In genomic region chr2:71562518-71562917, GRCh38 we compare ENCODE assay signal across 19 cellular contexts.
DNase-seq lines count a peak whose midpoint lies in the region; TF ChIP-seq lines count a peak whose summit lies in the region.
"Had no signal": no experiment of that assay in that cellular context is flagged by ENCODE, and none has a peak within 500 bp of the region (broad histone marks: within the 10 kb centered on the region; RNA-seq: fewer than 3 reads in every experiment).

No MANE protein-coding gene starts in this region.

- H3K27me3 Mint-ChIP-seq in endothelial cell (ENCODE audit: unreplicated experiment) = peaks cover 39% of the 10 kb centered on the region
- H3K27me3 Mint-ChIP-seq: CD4-positive, alpha-beta T cell had no signal

- H3K27ac Mint-ChIP-seq in endothelial cell (ENCODE audit: unreplicated experiment) = no peak overlapping the region
- H3K27ac Mint-ChIP-seq: CD4-positive, alpha-beta T cell had no signal

- peaks cover 35% of the 10 kb centered on the region for H3K36me3 Mint-ChIP-seq in endothelial cell (ENCODE audit: low read depth, unreplicated experiment)

- H3K79me1 ChIP-seq in trophoblast cell (ENCODE audit: low read length) = no peaks in the 10 kb centered on the region

- H2BK120ac ChIP-seq in trophoblast cell (ENCODE audit: insufficient read depth, low read length, poor library complexity) = no peak overlapping the region

- H4K91ac ChIP-seq in trophoblast cell (ENCODE audit: low read depth, low read length) = no peak overlapping the region

- H3K9me3 Mint-ChIP-seq in endothelial cell (ENCODE audit: unreplicated experiment) = no peaks in the 10 kb centered on the region
- H3K9me3 Mint-ChIP-seq: CD4-positive, alpha-beta T cell had no signal

- H3K4ac ChIP-seq in trophoblast cell (ENCODE audit: low read depth, low read length) = no peak overlapping the region

- no peak overlapping the region for H2BK12ac ChIP-seq in trophoblast cell (ENCODE audit: low read length)

- H3K4me1 Mint-ChIP-seq in endothelial cell (ENCODE audit: unreplicated experiment) = peaks cover 18% of the 10 kb centered on the region

- H3K4me3 ChIP-seq in trophoblast cell (ENCODE audit: low read depth, low read length) = no peak overlapping the region
- H3K4me3 ChIP-seq: K562 had no signal

- peaks cover 20 to 26% of the 10 kb centered on the region in 2 experiments for H3K4me1 ChIP-seq in trophoblast cell (ENCODE audit: control insufficient read depth in 1 of 2, insufficient read depth in 2 of 2, low read length in 2 of 2)

- H3K23ac ChIP-seq in trophoblast cell (ENCODE audit: low read length) = no peak overlapping the region

- DNase-seq in EH (ENCODE audit: low read depth) (peak; percentile 9), islet precursor cell (peak; percentile 90), trophoblast cell (peak; percentile 9 to 15), endothelial cell (ENCODE audit: low spot score) (no peak), NCI-H1417 treated with DMSO at 0.1 percent for 48 hours (lab: John Stamatoyannopoulos, UW) (no peak), D341Med (ENCODE audit: low spot score) (no peak)
- DNase-seq: AML-193; CD4-positive, alpha-beta T cell; DND-41; H7; MV-4-11; NCI-H1417; NCI-H1930; NCI-H2171; NCI-H446; NCI-H69; NK-92 treated with Interleukin-12 subunit alpha and Interleukin-12 subunit beta, amount 100 ng/mL, for 24 hours had no signal

- TF ChIP-seq CTCF in endothelial cell (IDR thresholded peaks at IDR 0.05; ENCODE audit: unreplicated experiment) = no peak

- no peak overlapping the region for H3K9ac ChIP-seq in trophoblast cell (ENCODE audit: low read length)

- no peak overlapping the region for H3K27ac ChIP-seq in trophoblast cell (ENCODE audit: low read depth, low read length)

- H3K9me3 ChIP-seq in trophoblast cell (ENCODE audit: insufficient read depth, low read depth, low read length) = no peaks in the 10 kb centered on the region

- H4K12ac ChIP-seq in trophoblast cell (ENCODE audit: low read depth, low read length) = no peak overlapping the region

- H3K27me3 ChIP-seq in trophoblast cell (ENCODE audit: insufficient read depth, low read length) = no peaks in the 10 kb centered on the region

- WGBS in trophoblast cell (ENCODE audit: extremely low coverage, insufficient coverage, insufficient read length) = no CpG with 5 or more reads among the region's 7 CpGs

- H3K4me2 ChIP-seq in trophoblast cell (ENCODE audit: low read length) = no peak overlapping the region

- H4K8ac ChIP-seq in trophoblast cell (ENCODE audit: low read depth, low read length) = no peak overlapping the region

- no peak for TF ChIP-seq EP300 in Ishikawa (IDR thresholded peaks at IDR 0.05; ENCODE audit: borderline replicate concordance)

- no peak for TF ChIP-seq RAD21 in Ishikawa (IDR thresholded peaks at IDR 0.05; ENCODE audit: low read depth)

- peaks cover 3 to 5% of the 10 kb centered on the region in 2 experiments for H3K36me3 ChIP-seq in trophoblast cell (ENCODE audit: control insufficient read depth in 1 of 2, insufficient read depth in 2 of 2, low read length in 2 of 2)

- H3K79me2 ChIP-seq in trophoblast cell (ENCODE audit: control insufficient read depth, insufficient read depth, low read length, poor library complexity) = no peaks in the 10 kb centered on the region

- no peak overlapping the region for H3K14ac ChIP-seq in trophoblast cell (ENCODE audit: low read length)

- no peak overlapping the region for H3K4me3 Mint-ChIP-seq in endothelial cell (ENCODE audit: unreplicated experiment)
- H3K4me3 Mint-ChIP-seq: CD4-positive, alpha-beta T cell had no signal

- H2BK5ac ChIP-seq in trophoblast cell (ENCODE audit: low read depth, low read length, poor library complexity) = no peak overlapping the region

- H3K18ac ChIP-seq in trophoblast cell (ENCODE audit: low read length) = no peak overlapping the region

- H2AK5ac ChIP-seq in trophoblast cell (ENCODE audit: low read length) = no peak overlapping the region

- no peak overlapping the region for H2AFZ ChIP-seq in trophoblast cell (ENCODE audit: insufficient read depth, low read length, poor library complexity)

TF ChIP-seq in Ishikawa, 13 proteins besides CTCF, POLR2A, EP300 and RAD21:
- TF ChIP-seq YY1 (IDR thresholded peaks at IDR 0.05; ENCODE audit: low read depth) (no peak), ZBTB7A (IDR thresholded peaks at IDR 0.05; ENCODE audit: low read depth) (0 out of 2 replicates have a peak, but pooled peaks have one; percentile 39)

Comparison
In these comparisons a context has a peak if more than half of its experiments do, and no peak if none do; other contexts are left out.
1. DNase-seq: peak in EH (single experiment), islet precursor cell (single experiment) and trophoblast cell (2 of 2); none in endothelial cell (single experiment), NCI-H1417 treated with DMSO at 0.1 percent for 48 hours (single experiment) and D341Med (single experiment).